In the genomic region with DNA sequence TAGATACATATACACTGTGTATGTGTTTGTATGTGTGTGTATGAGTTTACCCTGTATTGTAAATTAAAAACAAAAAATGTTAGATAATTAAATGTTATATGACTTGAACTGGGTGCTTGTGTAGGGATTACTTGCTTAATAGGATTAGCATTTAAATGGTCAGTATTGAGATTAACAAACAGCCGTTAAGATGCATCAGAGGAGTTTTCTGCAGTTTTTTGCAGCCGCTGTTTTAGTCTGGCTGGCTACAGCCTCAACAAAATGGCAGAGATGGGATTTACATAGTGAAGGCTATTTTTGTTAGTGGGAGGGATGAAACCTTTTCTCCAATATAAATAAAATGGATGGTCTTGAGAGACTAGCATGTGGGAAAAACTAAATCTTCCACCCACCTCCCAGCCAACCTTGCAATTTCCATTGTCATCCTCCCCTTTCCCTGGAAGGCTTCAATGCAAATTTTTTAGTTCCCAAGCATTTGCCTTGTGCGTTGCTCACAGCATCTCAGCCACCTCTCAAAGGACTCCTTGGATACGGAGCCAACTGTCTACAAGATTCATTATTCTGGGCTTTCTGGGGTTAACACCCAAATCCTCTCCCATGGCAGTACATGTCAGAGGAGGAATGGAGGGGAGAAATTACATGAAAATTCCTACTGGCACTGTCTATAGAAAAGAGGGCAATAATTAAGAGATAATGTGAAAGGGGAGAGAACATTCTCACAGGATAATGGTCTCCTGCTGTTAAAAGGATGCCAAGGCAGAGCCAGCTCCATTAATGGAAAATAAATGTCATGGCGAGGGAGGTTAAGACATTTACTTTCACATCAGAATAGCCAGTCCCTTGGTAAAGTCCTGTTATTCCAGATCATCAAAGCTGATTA, we compare ENCODE assay signal across 17 cellular contexts.
"Had no signal": no experiment of that assay in that cellular context is flagged by ENCODE, and none has a peak within 500 bp of the region (broad histone marks: within the 10 kb centered on the region; RNA-seq: fewer than 3 reads in every experiment).

No MANE protein-coding gene starts in this region.

- H3K27ac ChIP-seq: breast epithelium, esophagus squamous epithelium, suprapubic skin, upper lobe of left lung had no signal

- H3K27ac Mint-ChIP-seq: activated naive CD8-positive, alpha-beta T cell treated with anti-CD3 and anti-CD28 coated beads for 36 hours; naive thymus-derived CD8-positive, alpha-beta T cell had no signal

- H3K4me1 ChIP-seq: breast epithelium, esophagus squamous epithelium, suprapubic skin, upper lobe of left lung had no signal

- H3K9me3 ChIP-seq: breast epithelium, esophagus squamous epithelium, mucosa of descending colon, suprapubic skin, upper lobe of left lung had no signal

- H3K36me3 ChIP-seq: breast epithelium, esophagus squamous epithelium, suprapubic skin, upper lobe of left lung had no signal

- H3K36me3 Mint-ChIP-seq: activated naive CD8-positive, alpha-beta T cell treated with anti-CD3 and anti-CD28 coated beads for 36 hours; naive thymus-derived CD8-positive, alpha-beta T cell had no signal

- H3K27me3 Mint-ChIP-seq: activated naive CD8-positive, alpha-beta T cell treated with anti-CD3 and anti-CD28 coated beads for 36 hours; naive thymus-derived CD8-positive, alpha-beta T cell had no signal

- ATAC-seq: activated CD4-positive, CD25-positive, alpha-beta regulatory T cell treated with anti-CD3 and anti-CD28 coated beads, Interleukin-2, amount 50 U/mL, for 24 hours; mucosa of descending colon; naive thymus-derived CD8-positive, alpha-beta T cell; stimulated activated naive CD8-positive, alpha-beta T cell treated with anti-CD3 and anti-CD28 coated beads, Interleukin-15, Interleukin-2, amounts not matched to agents 100 U/mL and 50 U/mL, for 24 hours had no signal

- DNase-seq: activated effector memory CD4-positive, alpha-beta T cell treated with anti-CD3 and anti-CD28 coated beads, Interleukin-2, amount 50 U/mL, for 16 hours; activated naive CD8-positive, alpha-beta T cell treated with anti-CD3 and anti-CD28 coated beads for 36 hours; activated T-cell treated with anti-CD3 and anti-CD28 coated beads, Interleukin-2, amount 50 U/mL, for 1 hour; anterior cingulate cortex; esophagus squamous epithelium; foreskin fibroblast; glutamatergic neuron; mammary epithelial cell; mucosa of descending colon; naive thymus-derived CD8-positive, alpha-beta T cell; stimulated activated CD4-positive, alpha-beta T cell treated with anti-CD3 and anti-CD28 coated beads, Interleukin-2, amount 100 ng/mL, for 48 hours; stimulated activated naive CD8-positive, alpha-beta T cell treated with anti-CD3 and anti-CD28 coated beads, Interleukin-15, Interleukin-2, amounts not matched to agents 100 U/mL and 50 U/mL, for 24 hours; T-helper 2 cell; upper lobe of left lung had no signal

- H3K4me1 Mint-ChIP-seq: activated naive CD8-positive, alpha-beta T cell treated with anti-CD3 and anti-CD28 coated beads for 36 hours; naive thymus-derived CD8-positive, alpha-beta T cell had no signal

- H3K4me3 Mint-ChIP-seq: activated naive CD8-positive, alpha-beta T cell treated with anti-CD3 and anti-CD28 coated beads for 36 hours; naive thymus-derived CD8-positive, alpha-beta T cell had no signal

- H3K4me3 ChIP-seq: breast epithelium, esophagus squamous epithelium, mucosa of descending colon, suprapubic skin, upper lobe of left lung had no signal

- H3K27me3 ChIP-seq: breast epithelium, esophagus squamous epithelium, suprapubic skin, upper lobe of left lung had no signal
